ENCODE assay signal across 27 cellular contexts in the genomic region with DNA sequence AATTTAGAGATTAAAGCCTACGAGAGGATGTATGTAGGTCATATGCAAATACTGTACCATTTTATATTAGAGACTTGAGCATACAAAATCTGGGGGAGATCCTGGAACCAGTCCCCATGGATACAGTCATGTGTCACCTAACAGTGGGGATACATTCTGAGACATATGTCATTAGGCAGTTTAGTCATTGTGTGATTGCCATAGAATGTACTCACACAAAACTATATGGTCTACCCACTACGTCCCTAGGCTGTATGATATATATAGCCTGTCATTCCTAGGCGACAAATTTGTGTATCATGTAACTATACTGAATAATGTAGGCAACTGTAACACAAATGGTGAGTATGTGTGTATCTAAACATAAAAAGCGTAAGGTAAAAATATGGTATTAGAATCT.
A peak's percentile ranks its signal among the peaks of the same experiment; 100 is the strongest.
DNase-seq lines count a peak whose midpoint lies in the region; ATAC-seq and TF ChIP-seq lines count a peak whose summit lies in the region.
"Had no signal": no experiment of that assay in that cellular context is flagged by ENCODE, and none has a peak within 500 bp of the region (broad histone marks: within the 10 kb centered on the region; RNA-seq: fewer than 3 reads in every experiment).

No MANE protein-coding gene starts in this region.

- H3K9me3 ChIP-seq in CD4-positive, alpha-beta T cell (ENCODE audit: control insufficient read depth, low read length), result no peaks in the 10 kb centered on the region
- no peaks in the 10 kb centered on the region for H3K9me3 ChIP-seq in Karpas-422 (ENCODE audit: low read length)
- H3K9me3 ChIP-seq: heart left ventricle, suprapubic skin, upper lobe of left lung had no signal

- H3K4me2 ChIP-seq in Karpas-422 (ENCODE audit: low read depth, low read length, poor library complexity, severe bottlenecking), result no peak overlapping the region

- DNase-seq in activated CD4-positive, alpha-beta T cell treated with anti-CD3 and anti-CD28 coated beads for 36 hours, result no peak
- no peak for DNase-seq in activated CD4-positive, alpha-beta T cell treated with anti-CD3 and anti-CD28 coated beads, Interleukin-2, amount 10 ng/mL, durations not matched to agents 24 days and 14 days
- no peak for DNase-seq in CD4-positive, alpha-beta T cell
- DNase-seq in Karpas-422, result peak; percentile 33
- DNase-seq in naive thymus-derived CD8-positive, alpha-beta T cell, result no peak
- no peak for DNase-seq in AG08395 (ENCODE audit: low spot score)
- DNase-seq: activated CD4-positive, alpha-beta T cell treated with anti-CD3 and anti-CD28 coated beads, Interleukin-2, amount 50 U/mL, for 1 hour; activated naive CD4-positive, alpha-beta T cell treated with anti-CD3 and anti-CD28 coated beads, Interleukin-2, amount 50 U/mL, for 16 hours; anterior cingulate cortex; foreskin melanocyte; H9; heart left ventricle; Kasumi-1; kidney; left ventricle myocardium superior; NCI-H1694; NCI-H82; nucleus accumbens; stimulated activated naive B cell treated with anti-CD40 and anti-IgM and Interleukin-4, amounts not matched to agents 10 μg/mL and 1 μg/mL and 100 μg/mL, for 72 hours; SW 1271; T-helper 9 cell; upper lobe of left lung had no signal

- peaks cover 8% of the 10 kb centered on the region for H3K9me3 Mint-ChIP-seq in activated CD4-positive, alpha-beta T cell treated with anti-CD3 and anti-CD28 coated beads for 36 hours (ENCODE audit: low read depth)
- H3K9me3 Mint-ChIP-seq in activated CD4-positive, alpha-beta T cell treated with anti-CD3 and anti-CD28 coated beads, Interleukin-2, amount 10 ng/mL, durations not matched to agents 24 days and 14 days, result peaks cover under 1% of the 10 kb centered on the region
- no peaks in the 10 kb centered on the region for H3K9me3 Mint-ChIP-seq in CD4-positive, alpha-beta T cell
- H3K9me3 Mint-ChIP-seq in naive thymus-derived CD8-positive, alpha-beta T cell, result peaks cover 0 to 11% (median 5%) of the 10 kb centered on the region in 9 donors

- no peaks in the 10 kb centered on the region for H3K36me3 ChIP-seq in Karpas-422 (ENCODE audit: insufficient read depth, low read length)
- H3K36me3 ChIP-seq: heart left ventricle, suprapubic skin, upper lobe of left lung had no signal

- CTCF ChIA-PET in activated CD4-positive, alpha-beta T cell treated with anti-CD3 and anti-CD28 coated beads for 36 hours (lab: Charles Lee), result no interaction called here
- CTCF ChIA-PET in CD4-positive, alpha-beta T cell (lab: Charles Lee), result interaction anchor here (0.7 kb wide), 1 partner anchor 112 kb away, joined by 3 read pairs; no protein-coding TSS in a partner anchor

- no peaks in the 10 kb centered on the region for H3K27me3 ChIP-seq in CD4-positive, alpha-beta T cell (ENCODE audit: control insufficient read depth, insufficient read depth, low read length)
- no peaks in the 10 kb centered on the region for H3K27me3 ChIP-seq in Karpas-422 (ENCODE audit: low read length)
- H3K27me3 ChIP-seq: heart left ventricle, suprapubic skin, upper lobe of left lung had no signal

- H2AFZ ChIP-seq in Karpas-422 (ENCODE audit: low read length), result no peak overlapping the region

- H3K4me1 ChIP-seq in Karpas-422 (ENCODE audit: low read length), result peaks cover 19% of the 10 kb centered on the region

- peaks cover 43% of the 10 kb centered on the region for H4K20me1 ChIP-seq in Karpas-422 (ENCODE audit: insufficient read depth, low read depth, low read length)

- H3K4me3 ChIP-seq in Karpas-422 (ENCODE audit: low read length), result no peak overlapping the region
- H3K4me3 ChIP-seq: GM12878, heart left ventricle, suprapubic skin, upper lobe of left lung had no signal

- no peak overlapping the region for H3K27ac ChIP-seq in CD4-positive, alpha-beta T cell (ENCODE audit: low read depth, low read length)
- H3K27ac ChIP-seq in Karpas-422 (ENCODE audit: low read length), result no peak overlapping the region
- H3K27ac ChIP-seq: heart left ventricle, suprapubic skin, upper lobe of left lung, VCaP had no signal

- H3K27ac Mint-ChIP-seq in activated CD4-positive, alpha-beta T cell treated with anti-CD3 and anti-CD28 coated beads for 36 hours, result no peak overlapping the region
- H3K27ac Mint-ChIP-seq in activated CD4-positive, alpha-beta T cell treated with anti-CD3 and anti-CD28 coated beads, Interleukin-2, amount 10 ng/mL, durations not matched to agents 24 days and 14 days, result no peak overlapping the region
- H3K27ac Mint-ChIP-seq in CD4-positive, alpha-beta T cell, result peak overlapping the region; percentile 95
- peak overlapping the region in 9 of 10 donors; percentile 41 to 99 (median 97) for H3K27ac Mint-ChIP-seq in naive thymus-derived CD8-positive, alpha-beta T cell

- peak; percentile 50 for ATAC-seq in activated CD4-positive, alpha-beta T cell treated with anti-CD3 and anti-CD28 coated beads for 36 hours
- no peak for ATAC-seq in CD4-positive, alpha-beta T cell (ENCODE audit: poor library complexity)
- no peak for ATAC-seq in naive thymus-derived CD8-positive, alpha-beta T cell
- ATAC-seq in GM21515 (IDR thresholded peaks at IDR 0.05; ENCODE audit: unreplicated experiment) (no peak), HG02981 (IDR thresholded peaks at IDR 0.05; ENCODE audit: unreplicated experiment) (no peak)
- ATAC-seq: GM12878; heart left ventricle; left ventricle myocardium superior; stimulated activated naive B cell treated with anti-CD40 and anti-IgM and Interleukin-4, amounts not matched to agents 10 μg/mL and 1 μg/mL and 100 μg/mL, for 72 hours had no signal

- POLR2A ChIA-PET in activated CD4-positive, alpha-beta T cell treated with anti-CD3 and anti-CD28 coated beads for 36 hours (lab: Charles Lee), result no interaction called here
- POLR2A ChIA-PET in CD4-positive, alpha-beta T cell (lab: Charles Lee), result no interaction called here
- POLR2A ChIA-PET in naive thymus-derived CD8-positive, alpha-beta T cell (lab: Charles Lee), result no interaction called here

- H3K4me1 Mint-ChIP-seq in activated CD4-positive, alpha-beta T cell treated with anti-CD3 and anti-CD28 coated beads for 36 hours, result peaks cover 43% of the 10 kb centered on the region
- peaks cover 28% of the 10 kb centered on the region for H3K4me1 Mint-ChIP-seq in activated CD4-positive, alpha-beta T cell treated with anti-CD3 and anti-CD28 coated beads, Interleukin-2, amount 10 ng/mL, durations not matched to agents 24 days and 14 days
- H3K4me1 Mint-ChIP-seq in CD4-positive, alpha-beta T cell (ENCODE audit: low read depth), result peaks cover 64% of the 10 kb centered on the region
- H3K4me1 Mint-ChIP-seq in naive thymus-derived CD8-positive, alpha-beta T cell, result peaks cover 33 to 64% (median 61%) of the 10 kb centered on the region in 4 donors

- H3K9me2 ChIP-seq in Karpas-422 (replicated peaks; ENCODE audit: insufficient read depth, low read length), result no peaks in the 10 kb centered on the region

- H3K79me2 ChIP-seq in Karpas-422 (ENCODE audit: low read length), result no peaks in the 10 kb centered on the region

- H3K27me3 Mint-ChIP-seq in activated CD4-positive, alpha-beta T cell treated with anti-CD3 and anti-CD28 coated beads for 36 hours, result no peaks in the 10 kb centered on the region
- H3K27me3 Mint-ChIP-seq in activated CD4-positive, alpha-beta T cell treated with anti-CD3 and anti-CD28 coated beads, Interleukin-2, amount 10 ng/mL, durations not matched to agents 24 days and 14 days, result no peaks in the 10 kb centered on the region
- no peaks in the 10 kb centered on the region for H3K27me3 Mint-ChIP-seq in CD4-positive, alpha-beta T cell
- H3K27me3 Mint-ChIP-seq in naive thymus-derived CD8-positive, alpha-beta T cell, result no peaks in the 10 kb centered on the region
- H3K27me3 Mint-ChIP-seq: stimulated activated naive B cell treated with anti-CD40 and anti-IgM and Interleukin-4, amounts not matched to agents 10 μg/mL and 1 μg/mL and 100 μg/mL, for 72 hours had no signal

- TF ChIP-seq CTCF in CD4-positive, alpha-beta T cell (IDR thresholded peaks at IDR 0.05), result no peak

- no peak overlapping the region for H3K9ac ChIP-seq in Karpas-422 (ENCODE audit: low read length)

- H3K4me3 Mint-ChIP-seq in activated CD4-positive, alpha-beta T cell treated with anti-CD3 and anti-CD28 coated beads for 36 hours, result no peak overlapping the region
- no peak overlapping the region for H3K4me3 Mint-ChIP-seq in activated CD4-positive, alpha-beta T cell treated with anti-CD3 and anti-CD28 coated beads, Interleukin-2, amount 10 ng/mL, durations not matched to agents 24 days and 14 days
- H3K4me3 Mint-ChIP-seq in CD4-positive, alpha-beta T cell, result no peak overlapping the region
- H3K4me3 Mint-ChIP-seq in naive thymus-derived CD8-positive, alpha-beta T cell, result no peak overlapping the region
- H3K4me3 Mint-ChIP-seq: stimulated activated naive B cell treated with anti-CD40 and anti-IgM and Interleukin-4, amounts not matched to agents 10 μg/mL and 1 μg/mL and 100 μg/mL, for 72 hours had no signal

- peaks cover 12% of the 10 kb centered on the region for H3K36me3 Mint-ChIP-seq in activated CD4-positive, alpha-beta T cell treated with anti-CD3 and anti-CD28 coated beads for 36 hours (ENCODE audit: low read depth)
- H3K36me3 Mint-ChIP-seq in activated CD4-positive, alpha-beta T cell treated with anti-CD3 and anti-CD28 coated beads, Interleukin-2, amount 10 ng/mL, durations not matched to agents 24 days and 14 days (ENCODE audit: low read depth), result peaks cover 6% of the 10 kb centered on the region
- peaks cover 16% of the 10 kb centered on the region for H3K36me3 Mint-ChIP-seq in CD4-positive, alpha-beta T cell (ENCODE audit: low read depth)
- H3K36me3 Mint-ChIP-seq in naive thymus-derived CD8-positive, alpha-beta T cell, result peaks cover 0 to 9% (median 4%) of the 10 kb centered on the region in 3 donors

- intact Hi-C loops in activated CD4-positive, alpha-beta T cell treated with anti-CD3 and anti-CD28 coated beads for 36 hours (cut with DNase I, micrococcal nuclease), result loop anchor here (2.0 to 10.0 kb wide), 2 partner anchors 118 to 196 kb away; no protein-coding TSS in a partner anchor
- intact Hi-C loops in activated CD4-positive, alpha-beta T cell treated with anti-CD3 and anti-CD28 coated beads, Interleukin-2, amount 10 ng/mL, durations not matched to agents 24 days and 14 days (cut with micrococcal nuclease), result no loop called here
- intact Hi-C loops in CD4-positive, alpha-beta T cell (cut with DNase I, micrococcal nuclease), result loop anchor here in 1 of 2 experiments (5.0 to 10.0 kb wide), 2 partner anchors 35 to 88 kb away; no protein-coding TSS in a partner anchor

Comparison
In these comparisons a context has a peak if more than half of its experiments do, and no peak if none do; other contexts are left out.
1. H3K27ac Mint-ChIP-seq: peak in CD4-positive, alpha-beta T cell (single experiment) and naive thymus-derived CD8-positive, alpha-beta T cell (9 of 10); none in activated CD4-positive, alpha-beta T cell treated with anti-CD3 and anti-CD28 coated beads for 36 hours (single experiment) and activated CD4-positive, alpha-beta T cell treated with anti-CD3 and anti-CD28 coated beads, Interleukin-2, amount 10 ng/mL, durations not matched to agents 24 days and 14 days (single experiment).